22 cellular contexts compared by ENCODE assay signal in genomic region chr1:61259379-61260148, GRCh38.
A peak's percentile ranks its signal among the peaks of the same experiment; 100 is the strongest.
DNase-seq lines count a peak whose midpoint lies in the region; ATAC-seq and TF ChIP-seq lines count a peak whose summit lies in the region.
"Had no signal": no experiment of that assay in that cellular context is flagged by ENCODE, and none has a peak within 500 bp of the region (broad histone marks: within the 10 kb centered on the region; RNA-seq: fewer than 3 reads in every experiment).

No MANE protein-coding gene starts in this region.

- ATAC-seq in body of pancreas (peak; percentile 40), heart right ventricle (peak in 7 of 8 donors; percentile 10 to 73 (median 40)), sciatic nerve (peak; percentile 59), left colon (no peak)
- no peak for ATAC-seq in activated naive CD8-positive, alpha-beta T cell treated with anti-CD3 and anti-CD28 coated beads, Interleukin-2, amount 50 U/mL, for 24 hours
- ATAC-seq: activated CD8-positive, alpha-beta memory T cell treated with anti-CD3 and anti-CD28 coated beads, Interleukin-2, amount 10 ng/mL, durations not matched to agents 7 days and 5 days; activated T-helper 17 cell treated with anti-CD3 and anti-CD28 coated beads, Interleukin-2, amount 50 U/mL, for 72 hours; HCT116; left lung had no signal

- peak; percentile 15 for DNase-seq in HuH-7 (ENCODE audit: low spot score)
- DNase-seq in body of pancreas, result no peak
- no peak for DNase-seq in heart right ventricle
- DNase-seq in sciatic nerve (ENCODE audit: low spot score), result no peak
- DNase-seq in coronary artery (ENCODE audit: low spot score), result no peak
- DNase-seq in Ammon's horn (ENCODE audit: low spot score), result no peak
- no peak for DNase-seq in activated naive CD8-positive, alpha-beta T cell treated with anti-CD3 and anti-CD28 coated beads, Interleukin-2, amount 50 U/mL, for 24 hours
- no peak for DNase-seq in left colon
- DNase-seq: activated CD4-positive, alpha-beta T cell treated with anti-CD3 and anti-CD28 coated beads for 48 hours; activated CD8-positive, alpha-beta memory T cell treated with anti-CD3 and anti-CD28 coated beads, Interleukin-2, amount 10 ng/mL, durations not matched to agents 7 days and 5 days; dermis blood vessel endothelial cell; DMS79 treated with DMSO at 0.1 percent for 48 hours; left lung; NCI-H1436 treated with DMSO at 0.1 percent for 48 hours; NCI-H774; SIG-M5; stimulated activated CD8-positive, alpha-beta memory T cell treated with anti-CD3 and anti-CD28 coated beads, Interleukin-4, amount 100 ng/mL, for 48 hours; T-helper 1 cell had no signal

- H3K9me3 ChIP-seq in body of pancreas (no peaks in the 10 kb centered on the region), heart right ventricle (no peaks in the 10 kb centered on the region)
- H3K9me3 ChIP-seq: left lung, neutrophil had no signal

- no peak overlapping the region for H3K4me3 ChIP-seq in body of pancreas
- no peak overlapping the region for H3K4me3 ChIP-seq in heart right ventricle
- H3K4me3 ChIP-seq in coronary artery, result no peak overlapping the region
- H3K4me3 ChIP-seq: cardiac muscle cell, left lung had no signal

- no peak for TF ChIP-seq POLR2A in body of pancreas (IDR thresholded peaks at IDR 0.05)

- H3K27ac ChIP-seq in body of pancreas (no peak overlapping the region), heart right ventricle (peak overlapping the region in 6 of 10 donors; percentile 0 to 63 (median 26)), coronary artery (peak overlapping the region in 1 of 2 donors; percentile 12)
- H3K27ac ChIP-seq: cardiac muscle cell, left lung, neutrophil had no signal

- no peak for TF ChIP-seq CTCF in body of pancreas (IDR thresholded peaks at IDR 0.05)
- TF ChIP-seq CTCF in heart right ventricle (IDR thresholded peaks at IDR 0.05), result no peak
- no peak for TF ChIP-seq CTCF in coronary artery (IDR thresholded peaks at IDR 0.05)

- peaks cover 14% of the 10 kb centered on the region for H3K4me1 Mint-ChIP-seq in activated naive CD8-positive, alpha-beta T cell treated with anti-CD3 and anti-CD28 coated beads, Interleukin-2, amount 50 U/mL, for 24 hours

- intact Hi-C loops in body of pancreas (cut with DNase I), result no loop called here
- intact Hi-C loops in heart right ventricle (cut with DNase I), result loop anchor here in 5 of 10 donors (5.0 to 10.0 kb wide), 5 partner anchors 58 to 205 kb away; partner anchors contain the start of gene NFIA (in 1 of the 5)
- intact Hi-C loops in sciatic nerve (cut with DNase I), result no loop called here
- intact Hi-C loops in left colon (cut with DNase I, micrococcal nuclease), result no loop called here

- no peaks in the 10 kb centered on the region for H3K36me3 Mint-ChIP-seq in activated naive CD8-positive, alpha-beta T cell treated with anti-CD3 and anti-CD28 coated beads, Interleukin-2, amount 50 U/mL, for 24 hours (ENCODE audit: low read depth)

- H3K36me3 ChIP-seq in body of pancreas (replicated peaks in 1 of 2; ENCODE audit: insufficient read depth in 1 of 2, low read depth in 2 of 2) (no peaks in the 10 kb centered on the region), heart right ventricle (no peaks in the 10 kb centered on the region)
- H3K36me3 ChIP-seq: cardiac muscle cell, left lung, neutrophil had no signal

- 85 to 86% methylated on average over 9 of the region's 9 CpGs for WGBS in body of pancreas, 2 donors
- 51 to 56% methylated on average over 9 of the region's 9 CpGs for WGBS in heart right ventricle, 2 donors

- no peaks in the 10 kb centered on the region for H3K27me3 Mint-ChIP-seq in activated naive CD8-positive, alpha-beta T cell treated with anti-CD3 and anti-CD28 coated beads, Interleukin-2, amount 50 U/mL, for 24 hours
- H3K27me3 Mint-ChIP-seq: activated CD8-positive, alpha-beta memory T cell treated with anti-CD3 and anti-CD28 coated beads, Interleukin-2, amount 10 ng/mL, durations not matched to agents 7 days and 5 days had no signal

- H3K27me3 ChIP-seq in body of pancreas (no peaks in the 10 kb centered on the region), heart right ventricle (no peaks in the 10 kb centered on the region)
- H3K27me3 ChIP-seq: cardiac muscle cell, left lung, neutrophil had no signal

- no peak overlapping the region for H3K27ac Mint-ChIP-seq in activated naive CD8-positive, alpha-beta T cell treated with anti-CD3 and anti-CD28 coated beads, Interleukin-2, amount 50 U/mL, for 24 hours
- H3K27ac Mint-ChIP-seq: activated CD8-positive, alpha-beta memory T cell treated with anti-CD3 and anti-CD28 coated beads, Interleukin-2, amount 10 ng/mL, durations not matched to agents 7 days and 5 days; activated T-helper 17 cell treated with anti-CD3 and anti-CD28 coated beads, Interleukin-2, amount 50 U/mL, for 72 hours had no signal

- no peak overlapping the region for H3K4me3 Mint-ChIP-seq in activated naive CD8-positive, alpha-beta T cell treated with anti-CD3 and anti-CD28 coated beads, Interleukin-2, amount 50 U/mL, for 24 hours
- H3K4me3 Mint-ChIP-seq: activated CD8-positive, alpha-beta memory T cell treated with anti-CD3 and anti-CD28 coated beads, Interleukin-2, amount 10 ng/mL, durations not matched to agents 7 days and 5 days; activated T-helper 17 cell treated with anti-CD3 and anti-CD28 coated beads, Interleukin-2, amount 50 U/mL, for 72 hours had no signal

- H3K9me3 Mint-ChIP-seq in activated naive CD8-positive, alpha-beta T cell treated with anti-CD3 and anti-CD28 coated beads, Interleukin-2, amount 50 U/mL, for 24 hours, result no peaks in the 10 kb centered on the region
- H3K9me3 Mint-ChIP-seq: activated T-helper 17 cell treated with anti-CD3 and anti-CD28 coated beads, Interleukin-2, amount 50 U/mL, for 72 hours had no signal

- H3K4me1 ChIP-seq in body of pancreas (peaks cover 15% of the 10 kb centered on the region), heart right ventricle (peaks cover 15 to 80% (median 52%) of the 10 kb centered on the region in 9 donors)

Comparison
In these comparisons a context has a peak if more than half of its experiments do, and no peak if none do; other contexts are left out.
1. ATAC-seq: peak in body of pancreas (single experiment), heart right ventricle (7 of 8) and sciatic nerve (single experiment); none in activated naive CD8-positive, alpha-beta T cell treated with anti-CD3 and anti-CD28 coated beads, Interleukin-2, amount 50 U/mL, for 24 hours (single experiment) and left colon (single experiment).
2. H3K27ac ChIP-seq: peak in heart right ventricle (6 of 10); none in body of pancreas (0 of 4).